Comparison of ENCODE assay signal across 37 cellular contexts in genomic region chrX:123199338-123199737, GRCh38. TPM values are rescaled to one million over a fixed set of nuclear protein-coding genes. Genes with fewer than 3 reads are reported as not detected.
"Had no signal": no experiment of that assay in that cellular context is flagged by ENCODE, and none has a peak within 500 bp of the region (broad histone marks: within the 10 kb centered on the region; RNA-seq: fewer than 3 reads in every experiment).

No MANE protein-coding gene starts in this region.

- H3K9me3 ChIP-seq: MG63 had no signal

- H3K36me3 ChIP-seq: MG63 had no signal

- H3K27me3 ChIP-seq: MG63 had no signal

- DNase-seq: Karpas-422, Kasumi-1, MG63, MM.1S, MV-4-11, NCI-H1048, NCI-H1092, NCI-H1092 treated with DMSO at 0.1 percent for 48 hours, NCI-H1105, NCI-H1105 treated with DMSO at 0.1 percent for 48 hours, NCI-H1417, NCI-H1417 treated with DMSO at 0.1 percent for 48 hours, NCI-H1436, NCI-H1436 treated with DMSO at 0.1 percent for 48 hours, NCI-H146, NCI-H1694, NCI-H1694 treated with DMSO at 0.1 percent for 48 hours, NCI-H187, NCI-H187 treated with DMSO at 0.1 percent for 48 hours, NCI-H1930, NCI-H2029, NCI-H2029 treated with DMSO at 0.1 percent for 48 hours, NCI-H2081, NCI-H2081 treated with DMSO at 0.1 percent for 48 hours, NCI-H2107, NCI-H2171, NCI-H2171 treated with DMSO at 0.1 percent for 48 hours, NCI-H2227 treated with DMSO at 0.1 percent for 48 hours, NCI-H226, NCI-H345, NCI-H446, NCI-H446 treated with DMSO at 0.1 percent for 48 hours, NCI-H510A, NCI-H510A treated with DMSO at 0.1 percent for 48 hours had no signal

- H3K4me3 ChIP-seq: MG63 had no signal

RNA-seq across cellular contexts. Expression of gene GRIA3, which starts 15.3 kb away (rescaled TPM):
- total RNA-seq: LHCN-M2, MCF 10A, NCI-H460 had no signal
